14 cellular contexts compared by ENCODE assay signal in the genomic region with DNA sequence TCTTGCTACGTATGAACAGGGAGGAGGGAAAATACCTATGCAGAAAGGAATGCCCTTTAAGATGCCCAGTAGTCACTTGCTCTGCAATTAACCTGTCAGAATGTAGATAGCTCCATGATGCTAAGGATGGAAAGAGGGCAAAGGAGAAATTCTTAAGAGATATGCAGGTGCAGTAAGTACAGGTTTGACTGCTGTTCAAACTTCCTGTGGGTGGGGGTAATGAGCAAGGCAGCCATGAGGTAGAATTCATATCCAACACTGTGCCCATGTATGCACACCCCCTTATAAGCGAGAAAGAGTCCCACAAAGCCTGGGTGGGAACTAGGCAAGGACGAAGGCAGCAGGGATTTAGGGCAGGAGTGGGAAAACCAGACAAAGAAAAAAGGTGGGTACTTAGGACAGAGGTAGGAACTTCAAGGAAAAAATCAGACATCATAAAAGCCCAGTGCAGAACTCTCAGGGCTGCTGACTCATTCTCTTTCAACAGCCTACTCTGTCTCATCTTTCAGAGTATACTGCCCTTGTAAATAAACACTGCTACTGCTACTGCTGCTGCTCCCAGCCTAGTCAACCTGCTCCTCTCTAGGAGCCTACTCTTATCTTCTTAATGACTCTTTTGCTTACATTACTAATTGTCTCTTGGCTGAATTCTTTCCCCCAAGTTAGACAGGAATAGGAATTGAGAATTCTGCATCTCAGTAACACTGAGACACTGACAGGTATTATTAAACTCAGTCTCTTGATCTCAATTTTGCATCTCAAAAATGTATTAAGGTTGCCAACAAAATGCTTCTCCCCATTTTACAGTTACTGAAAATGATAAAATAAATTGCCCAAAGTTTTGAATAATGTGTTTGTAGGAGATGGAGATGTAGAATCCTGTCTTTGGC.
DNase-seq lines count a peak whose midpoint lies in the region; ATAC-seq and TF ChIP-seq lines count a peak whose summit lies in the region.
"Had no signal": no experiment of that assay in that cellular context is flagged by ENCODE, and none has a peak within 500 bp of the region (broad histone marks: within the 10 kb centered on the region; RNA-seq: fewer than 3 reads in every experiment).

No MANE protein-coding gene starts in this region.

- intact Hi-C loops in heart left ventricle (cut with DNase I), result no loop called here

- no CpG with 5 or more reads among the region's 3 CpGs for WGBS in neuronal stem cell (ENCODE audit: extremely low coverage in 2 of 2, insufficient read length in 2 of 2, insufficient replicate concordance in 1 of 2), 2 donors
- 62 to 74% (median 67%) methylated on average over 3 of the region's 3 CpGs for WGBS in heart left ventricle, 4 donors

- H2AFZ ChIP-seq in neuronal stem cell (ENCODE audit: low read length), result no peak overlapping the region

- no peak for TF ChIP-seq POLR2A in heart left ventricle (IDR thresholded peaks at IDR 0.05)

- no peak overlapping the region for H3K27ac ChIP-seq in neuronal stem cell (replicated peaks; ENCODE audit: low read length)
- H3K27ac ChIP-seq in heart left ventricle, result no peak overlapping the region
- H3K27ac ChIP-seq: tibial nerve, WERI-Rb-1 had no signal

- H3K14ac ChIP-seq in neuronal stem cell (ENCODE audit: low read length), result no peak overlapping the region

- TF ChIP-seq CTCF in heart left ventricle (IDR thresholded peaks at IDR 0.05), result no peak

- H3K27me3 ChIP-seq in MG63 (no peaks in the 10 kb centered on the region), neuronal stem cell (ENCODE audit: control insufficient read depth in 3 of 3, insufficient read depth in 3 of 3, low read depth in 1 of 3, low read length in 3 of 3) (no peaks in the 10 kb centered on the region), heart left ventricle (no peaks in the 10 kb centered on the region)
- H3K27me3 ChIP-seq: tibial nerve had no signal

- H3K4me1 ChIP-seq in neuronal stem cell (ENCODE audit: control insufficient read depth in 2 of 2, insufficient read depth in 1 of 2, low read depth in 1 of 2, low read length in 2 of 2), result no peaks in the 10 kb centered on the region
- no peaks in the 10 kb centered on the region for H3K4me1 ChIP-seq in heart left ventricle
- H3K4me1 ChIP-seq: tibial nerve had no signal

- no peak overlapping the region for H3K4me2 ChIP-seq in neuronal stem cell (ENCODE audit: insufficient read depth, low read length, poor library complexity, severe bottlenecking)

- H3K36me3 ChIP-seq in MG63 (no peaks in the 10 kb centered on the region), neuronal stem cell (replicated peaks in 1 of 2; ENCODE audit: control insufficient read depth in 2 of 2, insufficient read depth in 2 of 2, low read length in 2 of 2) (peaks cover 0 to 2% of the 10 kb centered on the region in 2 donors), heart left ventricle (no peaks in the 10 kb centered on the region)
- H3K36me3 ChIP-seq: tibial nerve, WERI-Rb-1 had no signal

- no peak overlapping the region for H3K9ac ChIP-seq in neuronal stem cell (ENCODE audit: low read depth, low read length, poor library complexity)

- DNase-seq in NCI-H1105 treated with DMSO at 0.1 percent for 48 hours (lab: John Stamatoyannopoulos, UW) (peak; percentile 15), NCI-H1105 (lab: John Stamatoyannopoulos, UW) (no peak), MG63 (peak; percentile 15), astrocyte of the hippocampus (ENCODE audit: low read depth, low spot score) (peak; percentile 20), neuronal stem cell (ENCODE audit: low spot score) (no peak), heart left ventricle (no peak)
- DNase-seq: activated CD8-positive, alpha-beta memory T cell treated with anti-CD3 and anti-CD28 coated beads, Interleukin-2, amount 10 ng/mL, durations not matched to agents 7 days and 5 days; CD8-positive, alpha-beta T cell; cerebellar nuclear complex; posterior cingulate gyrus; WERI-Rb-1 had no signal

- no peaks in the 10 kb centered on the region for H3K9me3 ChIP-seq in MG63
- H3K9me3 ChIP-seq in neuronal stem cell (replicated peaks in 1 of 2; ENCODE audit: control insufficient read depth in 2 of 2, insufficient read depth in 1 of 2, low read depth in 1 of 2, low read length in 2 of 2), result peaks cover 0 to 5% of the 10 kb centered on the region in 2 donors
- no peaks in the 10 kb centered on the region for H3K9me3 ChIP-seq in heart left ventricle

- ATAC-seq in heart left ventricle, result no peak
- ATAC-seq in HG03196 (IDR thresholded peaks at IDR 0.05; ENCODE audit: unreplicated experiment), result no peak
- ATAC-seq in GM19328 (IDR thresholded peaks at IDR 0.05; ENCODE audit: unreplicated experiment), result no peak
- ATAC-seq: activated CD8-positive, alpha-beta memory T cell treated with anti-CD3 and anti-CD28 coated beads, Interleukin-2, amount 10 ng/mL, durations not matched to agents 7 days and 5 days; CD8-positive, alpha-beta T cell had no signal

- H2AK5ac ChIP-seq in neuronal stem cell (ENCODE audit: low read depth, low read length), result peak overlapping the region; percentile 25

- H3K4ac ChIP-seq in neuronal stem cell (ENCODE audit: low read length), result no peak overlapping the region

- H2BK12ac ChIP-seq in neuronal stem cell (ENCODE audit: low read length), result no peak overlapping the region

- H2BK15ac ChIP-seq in neuronal stem cell (ENCODE audit: low read length), result no peak overlapping the region

- H4K8ac ChIP-seq in neuronal stem cell (ENCODE audit: low read depth, low read length), result no peak overlapping the region

- no peaks in the 10 kb centered on the region for H3K79me1 ChIP-seq in neuronal stem cell (ENCODE audit: low read depth, low read length)

- peak overlapping the region; percentile 48 for H3K18ac ChIP-seq in neuronal stem cell (ENCODE audit: low read length)

- H4K91ac ChIP-seq in neuronal stem cell (ENCODE audit: low read depth, low read length, poor library complexity), result no peak overlapping the region

- no peak overlapping the region for H3K23ac ChIP-seq in neuronal stem cell (ENCODE audit: low read depth, low read length, poor library complexity)

- no peak overlapping the region for H2BK120ac ChIP-seq in neuronal stem cell (ENCODE audit: low read depth, low read length)

- H3K4me3 ChIP-seq in MG63, result no peak overlapping the region
- H3K4me3 ChIP-seq in neuronal stem cell (ENCODE audit: low read length in 2 of 2), result no peak overlapping the region
- H3K4me3 ChIP-seq in heart left ventricle, result no peak overlapping the region
- H3K4me3 ChIP-seq: tibial nerve had no signal

- H2BK5ac ChIP-seq in neuronal stem cell (ENCODE audit: low read length), result no peak overlapping the region

Comparison
In these comparisons a context has a peak if more than half of its experiments do, and no peak if none do; other contexts are left out.
1. DNase-seq: peak in NCI-H1105 treated with DMSO at 0.1 percent for 48 hours (single experiment), MG63 (single experiment) and astrocyte of the hippocampus (single experiment); none in NCI-H1105 (single experiment), neuronal stem cell (single experiment) and heart left ventricle (0 of 5).